11 cellular contexts compared by ENCODE assay signal in genomic region chr10:14992336-14992735, GRCh38. TPM values are rescaled to one million over a fixed set of nuclear protein-coding genes. Genes with fewer than 3 reads are reported as not detected.
DNase-seq lines count a peak whose midpoint lies in the region; TF ChIP-seq lines count a peak whose summit lies in the region.
"Not testable (repeated sequence)": the region's sequence is repeated elsewhere in the genome, so short reads cannot be mapped to it uniquely, and the experiment has no call there.
"Had no signal": no experiment of that assay in that cellular context is flagged by ENCODE, and none has a peak within 500 bp of the region (broad histone marks: within the 10 kb centered on the region; RNA-seq: fewer than 3 reads in every experiment).

No MANE protein-coding gene starts in this region.

- CTCF ChIA-PET in Caco-2 (lab: Charles Lee) = not testable (repeated sequence)

- H2BK5ac ChIP-seq in mesendoderm (ENCODE audit: low read length) = not testable (repeated sequence)

- H3K4me3 ChIP-seq in Caco-2 (ENCODE audit: low read depth, low read length); endodermal cell (ENCODE audit: low read length); mesendoderm (ENCODE audit: low read length): not testable (repeated sequence)

- not testable (repeated sequence) for H3K27ac ChIP-seq in endodermal cell (ENCODE audit: low read depth, low read length); mesendoderm (ENCODE audit: low read depth, low read length)

- POLR2A ChIA-PET in Caco-2 (lab: Charles Lee) = interaction anchor here (0.5 kb wide), 1 partner anchor 35 kb away, joined by 3 read pairs; no protein-coding TSS in a partner anchor

- BruUV-seq in Caco-2 (replicated peaks; lab: Mats Ljungman, UMichigan) = not testable (repeated sequence)

- H3K23ac ChIP-seq in mesendoderm (ENCODE audit: low read length) = not testable (repeated sequence)

- H3K36me3 Mint-ChIP-seq in Caco-2 (ENCODE audit: insufficient read depth, unreplicated experiment); endodermal cell (ENCODE audit: low read depth): not testable (repeated sequence)

- H4K8ac ChIP-seq in mesendoderm (ENCODE audit: low read depth, low read length) = not testable (repeated sequence)

- H3K9ac ChIP-seq in endodermal cell (ENCODE audit: extremely low read depth, low read length, poor library complexity, severe bottlenecking); mesendoderm (ENCODE audit: low read length): not testable (repeated sequence)

- intact Hi-C loops in Caco-2 (cut with micrococcal nuclease; ENCODE audit: unreplicated experiment) = not testable (repeated sequence)

- H3K9me3 Mint-ChIP-seq in Caco-2 (ENCODE audit: unreplicated experiment) = peaks cover 13% of the 10 kb centered on the region
- not testable (repeated sequence) for H3K9me3 Mint-ChIP-seq in endodermal cell

- not testable (repeated sequence) for TF ChIP-seq CTCF in Caco-2 (IDR thresholded peaks at IDR 0.05; ENCODE audit: insufficient read depth in 1 of 2, low read depth in 1 of 2, low read length in 1 of 2, severe bottlenecking in 1 of 2, unreplicated experiment in 1 of 2); endodermal cell (conservative IDR thresholded peaks at IDR 0.05)

- not testable (repeated sequence) for H2BK15ac ChIP-seq in mesendoderm (replicated peaks; ENCODE audit: low read depth)

- not testable (repeated sequence) for H3K56ac ChIP-seq in mesendoderm (ENCODE audit: low read length)

- not testable (repeated sequence) for H2AK5ac ChIP-seq in mesendoderm (ENCODE audit: low read length)

- not testable (repeated sequence) for H3K4me3 Mint-ChIP-seq in Caco-2 (ENCODE audit: unreplicated experiment); endodermal cell

- not testable (repeated sequence) for H3K9me3 ChIP-seq in Caco-2; endodermal cell (ENCODE audit: control insufficient read depth, low read length)

- not testable (repeated sequence) for H4K5ac ChIP-seq in mesendoderm (ENCODE audit: low read length)

- H2BK120ac ChIP-seq in mesendoderm (ENCODE audit: low read depth, low read length) = not testable (repeated sequence)

- DNase-seq in Caco-2 (peak; percentile 33 to 54), SK-MEL-5 (ENCODE audit: low read depth, low spot score) (peak; percentile 15), endodermal cell (peak; percentile 51), islet precursor cell (peak; percentile 59), mesendoderm (peak; percentile 61)

- H3K4me1 Mint-ChIP-seq in Caco-2 (ENCODE audit: low read depth, unreplicated experiment) (peaks cover 34% of the 10 kb centered on the region), endodermal cell (peaks cover 19% of the 10 kb centered on the region)

- H3K79me1 ChIP-seq in mesendoderm (ENCODE audit: low read length) = not testable (repeated sequence)

- peaks cover 27% of the 10 kb centered on the region for H3K4me1 ChIP-seq in Caco-2
- not testable (repeated sequence) for H3K4me1 ChIP-seq in endodermal cell (ENCODE audit: control insufficient read depth, insufficient read depth, low read length); mesendoderm (ENCODE audit: control insufficient read depth, low read depth, low read length)

- not testable (repeated sequence) for H3K4me2 ChIP-seq in mesendoderm (ENCODE audit: low read length)

- H3K27me3 Mint-ChIP-seq in Caco-2 (ENCODE audit: insufficient read depth, unreplicated experiment); endodermal cell (ENCODE audit: insufficient read depth): not testable (repeated sequence)

- H3K18ac ChIP-seq in mesendoderm (ENCODE audit: low read length) = not testable (repeated sequence)

- H3K27me3 ChIP-seq in Caco-2 (replicated peaks; ENCODE audit: control insufficient read depth, insufficient read depth, low read length); endodermal cell (ENCODE audit: control insufficient read depth, insufficient read depth, low read length, poor library complexity, severe bottlenecking); mesendoderm (ENCODE audit: insufficient read depth, low read length, poor library complexity): not testable (repeated sequence)

- in situ Hi-C loops in SK-MEL-5 (cut with HindIII; ENCODE audit: low pct_unique_long_range_greater_than_20kb, low sequenced_read_pairs) = not testable (repeated sequence)

- H3K36me3 ChIP-seq in Caco-2 (ENCODE audit: control insufficient read depth, insufficient read depth, low read length); endodermal cell (ENCODE audit: control insufficient read depth, insufficient read depth, low read length); mesendoderm (ENCODE audit: control insufficient read depth, insufficient read depth, low read length): not testable (repeated sequence)

- H3K4ac ChIP-seq in mesendoderm (ENCODE audit: low read depth, low read length) = not testable (repeated sequence)

- H3K27ac Mint-ChIP-seq in Caco-2 (ENCODE audit: unreplicated experiment) = peak overlapping the region; percentile 71
- H3K27ac Mint-ChIP-seq in endodermal cell = not testable (repeated sequence)

- 90 to 95% methylated on average over 7 to 9 of the region's 9 CpGs for WGBS in endodermal cell (ENCODE audit: insufficient coverage in 1 of 2, insufficient read length in 1 of 2), 2 experiments
- no CpG with 5 or more reads among the region's 9 CpGs for WGBS in mesendoderm (ENCODE audit: extremely low coverage, insufficient coverage, low lambda C conversion rate)

- not testable (repeated sequence) for H3K79me2 ChIP-seq in mesendoderm (ENCODE audit: control insufficient read depth, insufficient read depth, low read length)

RNA-seq across cellular contexts. Expression of gene MEIG1, which starts 33.1 kb away (rescaled TPM):
- total RNA-seq in Caco-2 (2022) (not detected in 2 replicates), endodermal cell (under 1 TPM in 1 of 2 donors, not detected in 1; 0.46 TPM)
- not detected in 2 replicates for total RNA-seq in SK-MEL-5 (2014; rRNA removed; shearing (Covaris generic))
- not detected in 2 replicates for polyA plus RNA-seq in SK-MEL-5 (2015; cell fraction: cytosol; rRNA removed)
- not detected in 2 replicates for polyA plus RNA-seq in SK-MEL-5 (2015; cell fraction: nucleus; rRNA removed)
- 1.4 TPM for polyA plus RNA-seq in endodermal cell (2013, experiment 1 of 2)
- polyA plus RNA-seq in endodermal cell (2013, experiment 2 of 2) = 0.70 TPM
- polyA plus RNA-seq in mesendoderm (2013, experiment 1 of 2) = 0.14 TPM
- polyA plus RNA-seq in mesendoderm (2013, experiment 2 of 2) = 0.35 TPM
- total RNA-seq: A673; CD4-positive, alpha-beta memory T cell; CD4-positive, CD25-positive, alpha-beta regulatory T cell; Daoy had no signal

RNA-seq across cellular contexts. Expression of gene DCLRE1C, which starts 38.4 kb away (rescaled TPM):
- total RNA-seq in Caco-2 (2022) (23.7 and 25.8 TPM in 2 replicates), endodermal cell (1 to 10 TPM; 5.2 to 10.0 TPM)
- total RNA-seq in SK-MEL-5 (2014; rRNA removed; shearing (Covaris generic)) = 14.0 and 15.8 TPM in 2 replicates
- polyA plus RNA-seq in SK-MEL-5 (2015; cell fraction: cytosol; rRNA removed) = 9.1 and 10.5 TPM in 2 replicates
- polyA plus RNA-seq in SK-MEL-5 (2015; cell fraction: nucleus; rRNA removed) = 13.5 and 15.3 TPM in 2 replicates
- polyA plus RNA-seq in endodermal cell (2013, experiment 1 of 2) = 6.9 TPM
- 7.8 TPM for polyA plus RNA-seq in endodermal cell (2013, experiment 2 of 2)
- polyA plus RNA-seq in mesendoderm (2013, experiment 1 of 2) = 2.3 TPM
- 2.1 TPM for polyA plus RNA-seq in mesendoderm (2013, experiment 2 of 2)

RNA-seq across cellular contexts. Expression of gene OLAH, which starts 51.4 kb away (rescaled TPM):
- total RNA-seq in Caco-2 (2022) (not detected in 2 replicates), endodermal cell (not detected)
- not detected in 2 replicates for total RNA-seq in SK-MEL-5 (2014; rRNA removed; shearing (Covaris generic))
- 0.06 and 0.25 TPM in 2 replicates for polyA plus RNA-seq in SK-MEL-5 (2015; cell fraction: cytosol; rRNA removed)
- polyA plus RNA-seq in SK-MEL-5 (2015; cell fraction: nucleus; rRNA removed) = not detected in 2 replicates
- polyA plus RNA-seq in endodermal cell (2013, experiment 1 of 2) = not detected
- not detected for polyA plus RNA-seq in endodermal cell (2013, experiment 2 of 2)
- 0.06 TPM for polyA plus RNA-seq in mesendoderm (2013, experiment 1 of 2)
- 0.04 TPM for polyA plus RNA-seq in mesendoderm (2013, experiment 2 of 2)
- total RNA-seq: CD4-positive, alpha-beta memory T cell; CD4-positive, CD25-positive, alpha-beta regulatory T cell; CD8-positive, alpha-beta memory T cell; Daoy had no signal
- polyA plus RNA-seq: CD14-positive monocyte; CD4-positive, CD25-positive, alpha-beta regulatory T cell; CD8-positive, alpha-beta memory T cell had no signal
